1 cellular context compared by ENCODE assay signal in the genomic region with DNA sequence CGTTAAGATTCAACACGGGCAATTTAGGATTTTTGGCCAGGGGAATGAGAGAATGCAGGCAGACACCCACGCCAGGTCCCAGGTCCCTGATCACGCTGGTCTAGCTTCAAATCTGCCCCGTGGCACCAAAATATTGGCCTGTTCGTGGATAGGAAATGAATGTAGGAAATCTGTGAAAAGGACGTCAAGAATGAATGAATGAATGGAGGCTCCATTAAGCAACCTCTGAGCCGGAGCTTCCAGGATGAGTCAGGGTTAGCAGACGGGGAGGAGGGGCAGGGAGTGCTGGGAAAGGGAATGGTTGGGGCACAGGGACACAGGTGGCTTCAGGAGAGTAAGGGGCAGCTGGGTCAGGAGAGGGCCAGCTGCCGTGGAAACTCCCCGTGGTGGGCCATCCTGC.
TF ChIP-seq lines count a peak whose summit lies in the region.

No MANE protein-coding gene starts in this region.

TF ChIP-seq in endothelial cell of umbilical vein, 7 proteins besides CTCF, POLR2A, EP300 and RAD21:
- peak; percentile 48 for TF ChIP-seq FOS (IDR thresholded peaks at IDR 0.05; ENCODE audit: borderline replicate concordance, insufficient read depth, low read length)
- TF ChIP-seq GATA2 (IDR thresholded peaks at IDR 0.05; ENCODE audit: insufficient read depth, insufficient read length, low read depth, low read length) = no peak
